In the genomic region with DNA sequence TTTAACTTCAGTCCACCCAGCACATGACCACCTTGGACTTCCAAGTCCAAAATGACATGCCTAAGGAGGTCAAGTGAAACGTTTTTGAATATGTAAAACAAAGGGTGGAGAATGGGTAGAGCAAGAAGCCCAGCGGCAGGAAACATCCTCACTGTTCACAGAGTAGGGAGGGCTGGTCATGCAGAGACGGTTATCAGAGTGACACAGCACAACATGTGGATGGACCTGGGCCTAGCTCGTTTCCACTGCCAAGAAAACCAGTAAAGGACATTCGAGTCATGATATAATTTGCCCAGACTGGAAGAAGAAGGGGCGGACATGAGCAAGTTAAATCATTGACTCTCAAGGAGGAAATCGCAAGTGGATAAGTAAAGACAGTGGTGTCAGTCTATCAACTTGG, we compare ENCODE assay signal across 16 cellular contexts.
DNase-seq lines count a peak whose midpoint lies in the region; ATAC-seq and TF ChIP-seq lines count a peak whose summit lies in the region.
"Had no signal": no experiment of that assay in that cellular context is flagged by ENCODE, and none has a peak within 500 bp of the region (broad histone marks: within the 10 kb centered on the region; RNA-seq: fewer than 3 reads in every experiment).

No MANE protein-coding gene starts in this region.

- H3K9me3 ChIP-seq in GM23248 (ENCODE audit: low read depth) (no peaks in the 10 kb centered on the region), gastroesophageal sphincter (no peaks in the 10 kb centered on the region), sigmoid colon (no peaks in the 10 kb centered on the region), BE2C (no peaks in the 10 kb centered on the region)
- H3K9me3 ChIP-seq: Peyer's patch had no signal

- peaks cover 91% of the 10 kb centered on the region for H3K36me3 Mint-ChIP-seq in WTC11
- H3K36me3 Mint-ChIP-seq in Calu3 (ENCODE audit: insufficient read depth, unreplicated experiment), result no peaks in the 10 kb centered on the region
- H3K36me3 Mint-ChIP-seq: mesothelial cell of epicardium had no signal

- H3K27me3 Mint-ChIP-seq in WTC11 (ENCODE audit: low read depth) (no peaks in the 10 kb centered on the region), Calu3 (ENCODE audit: unreplicated experiment) (no peaks in the 10 kb centered on the region)
- H3K27me3 Mint-ChIP-seq: activated CD4-positive, alpha-beta T cell treated with anti-CD3 and anti-CD28 coated beads for 36 hours had no signal

- in situ Hi-C loops in GM23248 (cut with MboI), result no loop called here

- TF ChIP-seq POLR2A in gastroesophageal sphincter (IDR thresholded peaks at IDR 0.05) (no peak), sigmoid colon (IDR thresholded peaks at IDR 0.05) (no peak)

- DNase-seq in GM23248 (peak; percentile 74), WTC11 (ENCODE audit: low spot score) (no peak), sigmoid colon (peak; percentile 68), putamen (ENCODE audit: low spot score) (no peak), BE2C (no peak), activated gamma-delta T cell (lab: John Stamatoyannopoulos, UW) (no peak), Calu3 (no peak)
- DNase-seq: activated CD4-positive, alpha-beta T cell treated with anti-CD3 and anti-CD28 coated beads for 36 hours; NCI-H1694 treated with DMSO at 0.1 percent for 48 hours; NCI-H526; occipital lobe; SW 1271 had no signal

- no peak overlapping the region for H3K4me2 ChIP-seq in GM23248 (ENCODE audit: unreplicated experiment)

- peak overlapping the region; percentile 39; the same call in 1 of the 2 replicates for H3K27ac Mint-ChIP-seq in WTC11
- no peak overlapping the region for H3K27ac Mint-ChIP-seq in Calu3 (ENCODE audit: unreplicated experiment)
- H3K27ac Mint-ChIP-seq: activated CD4-positive, alpha-beta T cell treated with anti-CD3 and anti-CD28 coated beads for 36 hours; mesothelial cell of epicardium had no signal

- H3K4me3 ChIP-seq in GM23248, result no peak overlapping the region
- no peak overlapping the region for H3K4me3 ChIP-seq in gastroesophageal sphincter
- H3K4me3 ChIP-seq in sigmoid colon, result no peak overlapping the region
- no peak overlapping the region for H3K4me3 ChIP-seq in BE2C (ENCODE audit: low read depth, low read length)
- H3K4me3 ChIP-seq: Peyer's patch had no signal

- ATAC-seq in WTC11 (no peak), gastroesophageal sphincter (no peak)
- ATAC-seq: activated CD4-positive, alpha-beta T cell treated with anti-CD3 and anti-CD28 coated beads for 36 hours had no signal

- H3K4me1 Mint-ChIP-seq in WTC11 (peaks cover 45% of the 10 kb centered on the region), Calu3 (ENCODE audit: low read depth, unreplicated experiment) (no peaks in the 10 kb centered on the region)

- CTCF ChIA-PET in WTC11 (lab: Charles Lee), result interaction anchor here (1.5 to 2.7 kb wide), 2 partner anchors 33 to 411 kb away, joined by 4 to 9 read pairs; no protein-coding TSS in a partner anchor
- CTCF ChIA-PET in Calu3 (lab: Charles Lee), result no interaction called here

- intact Hi-C loops in sigmoid colon (cut with DNase I) (loop anchor here (10.0 kb wide), 1 partner anchor 203 kb away; no protein-coding TSS in a partner anchor), Calu3 (cut with micrococcal nuclease; ENCODE audit: unreplicated experiment) (no loop called here)

- WGBS in GM23248 (ENCODE audit: low coverage in 1 of 2, low lambda C conversion rate in 2 of 2, missing lambda C conversion rate in 2 of 2), 2 experiments, result 24% methylated on average over 7 of the region's 7 CpGs
- 44 to 50% methylated on average over 5 to 6 of the region's 7 CpGs for WGBS in gastroesophageal sphincter (ENCODE audit: low coverage in 1 of 2), 2 donors
- WGBS in sigmoid colon, 2 donors, result 74% methylated on average over 7 of the region's 7 CpGs

- H3K27me3 ChIP-seq in GM23248 (replicated peaks; ENCODE audit: insufficient read depth) (no peaks in the 10 kb centered on the region), gastroesophageal sphincter (no peaks in the 10 kb centered on the region), sigmoid colon (no peaks in the 10 kb centered on the region), BE2C (no peaks in the 10 kb centered on the region)
- H3K27me3 ChIP-seq: Peyer's patch had no signal

- H3K36me3 ChIP-seq in GM23248 (ENCODE audit: low read depth), result no peaks in the 10 kb centered on the region
- peaks cover 0 to 71% of the 10 kb centered on the region in 2 donors for H3K36me3 ChIP-seq in gastroesophageal sphincter
- peaks cover 19 to 66% (median 39%) of the 10 kb centered on the region in 4 donors for H3K36me3 ChIP-seq in sigmoid colon
- no peaks in the 10 kb centered on the region for H3K36me3 ChIP-seq in BE2C

- H3K9me3 Mint-ChIP-seq in WTC11 (no peaks in the 10 kb centered on the region), Calu3 (ENCODE audit: low read depth, unreplicated experiment) (no peaks in the 10 kb centered on the region)
- H3K9me3 Mint-ChIP-seq: mesothelial cell of epicardium had no signal

- no peaks in the 10 kb centered on the region for H4K20me1 ChIP-seq in GM23248 (ENCODE audit: insufficient read depth)

- no peak for TF ChIP-seq EP300 in gastroesophageal sphincter (IDR thresholded peaks at IDR 0.05)
- TF ChIP-seq EP300 in sigmoid colon (IDR thresholded peaks at IDR 0.05), result no peak

- POLR2A ChIA-PET in WTC11 (lab: Charles Lee), result no interaction called here

- BruUV-seq in Calu3 (replicated peaks; lab: Mats Ljungman, UMichigan), result no TSS peak

- no peaks in the 10 kb centered on the region for H3K79me2 ChIP-seq in GM23248 (ENCODE audit: insufficient read depth)

- H3F3A ChIP-seq in GM23248 (ENCODE audit: insufficient read depth), result peaks cover 6% of the 10 kb centered on the region

- H3K4me3 Mint-ChIP-seq in WTC11 (no peak overlapping the region), Calu3 (ENCODE audit: low read depth, unreplicated experiment) (no peak overlapping the region)
- H3K4me3 Mint-ChIP-seq: activated CD4-positive, alpha-beta T cell treated with anti-CD3 and anti-CD28 coated beads for 36 hours; mesothelial cell of epicardium had no signal

- H3K9me2 ChIP-seq in GM23248 (ENCODE audit: insufficient read depth), result no peaks in the 10 kb centered on the region

- H3K27ac ChIP-seq in GM23248 (peak overlapping the region; percentile 2; the same call in 1 of the 2 replicates), gastroesophageal sphincter (peak overlapping the region in 3 of 4 donors; percentile 45 to 82 (median 80)), sigmoid colon (peak overlapping the region; percentile 31 to 95 (median 86))
- H3K27ac ChIP-seq: C4-2B had no signal

- no peak for TF ChIP-seq CTCF in WTC11 (IDR thresholded peaks at IDR 0.05)
- TF ChIP-seq CTCF in gastroesophageal sphincter (IDR thresholded peaks at IDR 0.05), result no peak
- TF ChIP-seq CTCF in sigmoid colon (IDR thresholded peaks at IDR 0.05), result no peak
- TF ChIP-seq CTCF in BE2C (IDR thresholded peaks at IDR 0.05; ENCODE audit: low read depth, low read length), result no peak
- TF ChIP-seq CTCF in Calu3 (IDR thresholded peaks at IDR 0.05; ENCODE audit: unreplicated experiment), result no peak

- H3K9ac ChIP-seq in GM23248, result no peak overlapping the region

- peak overlapping the region; percentile 26; the same call in 1 of the 2 replicates for H2AFZ ChIP-seq in GM23248

- H3K4me1 ChIP-seq in GM23248 (ENCODE audit: insufficient read depth), result peaks cover 27% of the 10 kb centered on the region
- peaks cover 5 to 100% (median 23%) of the 10 kb centered on the region in 3 donors for H3K4me1 ChIP-seq in gastroesophageal sphincter
- H3K4me1 ChIP-seq in sigmoid colon, result peaks cover 0 to 100% (median 100%) of the 10 kb centered on the region in 4 donors
- H3K4me1 ChIP-seq in BE2C, result peaks cover 6% of the 10 kb centered on the region

TF ChIP-seq in WTC11, 78 proteins besides CTCF, POLR2A, EP300 and RAD21 (continues in another document):
- TF ChIP-seq MAX (CRISPR knock-in tag; IDR thresholded peaks at IDR 0.05) (no peak), ZNF423 (CRISPR knock-in tag; IDR thresholded peaks at IDR 0.05) (no peak), TEAD4 (CRISPR knock-in tag; IDR thresholded peaks at IDR 0.05) (no peak), TCF7 (CRISPR knock-in tag; IDR thresholded peaks at IDR 0.05; ENCODE audit: low read depth) (no peak), CREM (CRISPR knock-in tag; IDR thresholded peaks at IDR 0.05) (no peak), ELF4 (CRISPR knock-in tag; IDR thresholded peaks at IDR 0.05; ENCODE audit: low read depth) (no peak), SMAD4 (CRISPR knock-in tag; IDR thresholded peaks at IDR 0.05) (no peak), ZNF281 (CRISPR knock-in tag; IDR thresholded peaks at IDR 0.05) (no peak)
- TF ChIP-seq, protein P1, sequence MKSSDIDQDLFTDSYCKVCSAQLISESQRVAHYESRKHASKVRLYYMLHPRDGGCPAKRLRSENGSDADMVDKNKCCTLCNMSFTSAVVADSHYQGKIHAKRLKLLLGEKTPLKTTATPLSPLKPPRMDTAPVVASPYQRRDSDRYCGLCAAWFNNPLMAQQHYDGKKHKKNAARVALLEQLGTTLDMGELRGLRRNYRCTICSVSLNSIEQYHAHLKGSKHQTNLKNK (CRISPR knock-in tag; IDR thresholded peaks at IDR 0.05), result no peak

Comparison
In these comparisons a context has a peak if more than half of its experiments do, and no peak if none do; other contexts are left out.
1. DNase-seq: peak in GM23248 (single experiment) and sigmoid colon (single experiment); none in WTC11 (single experiment), putamen (single experiment), BE2C (single experiment), activated gamma-delta T cell (single experiment) and Calu3 (single experiment).
2. H3K27ac ChIP-seq: peak in every context shown above with its lines; median percentile 86 in sigmoid colon; 80 in gastroesophageal sphincter; 2 in GM23248.